10 cellular contexts compared by ENCODE assay signal in the genomic region with DNA sequence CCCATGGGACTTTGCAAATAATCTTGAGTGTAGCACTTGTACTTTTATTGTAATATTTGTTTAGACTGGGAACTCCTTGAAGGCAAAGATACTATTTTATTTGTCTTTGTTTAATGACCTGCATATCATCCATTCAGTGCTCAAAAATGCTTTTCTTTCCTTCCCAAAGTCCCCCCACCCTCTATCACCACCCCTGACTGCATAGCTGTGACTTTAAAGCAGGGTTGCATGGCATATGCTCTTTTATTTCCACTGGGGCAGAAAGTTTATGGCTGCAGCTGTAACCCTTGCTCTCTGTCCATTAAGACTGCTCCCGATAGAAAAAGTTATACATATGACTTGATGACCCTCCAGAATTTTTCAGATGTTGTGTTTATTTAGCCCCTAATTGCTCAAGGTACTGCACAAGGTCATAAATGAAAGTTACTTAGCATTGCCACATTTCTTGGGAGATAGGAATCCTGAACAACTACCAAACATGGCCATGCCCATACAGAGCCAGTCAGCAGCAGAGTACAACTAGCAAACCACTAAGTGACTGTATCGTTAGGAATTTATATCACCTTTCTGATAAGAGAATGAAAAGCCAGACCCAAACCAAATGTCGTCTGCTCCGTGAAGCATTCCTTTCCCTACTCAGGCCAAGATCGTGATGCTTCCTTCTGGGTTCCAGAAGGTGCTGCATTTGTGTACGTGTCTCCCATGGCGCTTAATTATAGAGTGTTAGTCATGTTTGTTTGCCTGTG.
A peak's percentile ranks its signal among the peaks of the same experiment; 100 is the strongest.
DNase-seq lines count a peak whose midpoint lies in the region; ATAC-seq and TF ChIP-seq lines count a peak whose summit lies in the region.
"Had no signal": no experiment of that assay in that cellular context is flagged by ENCODE, and none has a peak within 500 bp of the region (broad histone marks: within the 10 kb centered on the region; RNA-seq: fewer than 3 reads in every experiment).

No MANE protein-coding gene starts in this region.

- CTCF ChIA-PET in MCF 10A (lab: Yijun Ruan, JAX) = interaction anchor here (0.5 to 3.3 kb wide), 2 partner anchors 19 to 114 kb away, joined by 3 to 21 read pairs; partner anchors contain the start of gene DIP2B

- no peaks in the 10 kb centered on the region for H3K27me3 ChIP-seq in mesenchymal stem cell (ENCODE audit: control insufficient read depth in 1 of 2, insufficient read depth in 1 of 2, low read length in 2 of 2)

- H2AFZ ChIP-seq in mesenchymal stem cell (ENCODE audit: low read depth, low read length) = no peak overlapping the region

- H3K23ac ChIP-seq in mesenchymal stem cell (ENCODE audit: low read length in 2 of 2) = no peak overlapping the region

- H4K91ac ChIP-seq in mesenchymal stem cell (ENCODE audit: low read length) = no peak overlapping the region

- H3K27me3 Mint-ChIP-seq in MCF 10A (ENCODE audit: insufficient read depth, unreplicated experiment) = no peaks in the 10 kb centered on the region
- H3K27me3 Mint-ChIP-seq: activated naive CD8-positive, alpha-beta T cell treated with anti-CD3 and anti-CD28 coated beads for 36 hours had no signal

- H3K9ac ChIP-seq in mesenchymal stem cell (ENCODE audit: low read length) = no peak overlapping the region

- H4K8ac ChIP-seq in mesenchymal stem cell (ENCODE audit: low read length) = no peak overlapping the region

- H3K4me3 Mint-ChIP-seq in MCF 10A (ENCODE audit: unreplicated experiment) = peak overlapping the region; percentile 33
- H3K4me3 Mint-ChIP-seq: activated naive CD8-positive, alpha-beta T cell treated with anti-CD3 and anti-CD28 coated beads for 36 hours had no signal

- peak overlapping the region; percentile 62 for H3K27ac ChIP-seq in mesenchymal stem cell (ENCODE audit: low read length, poor library complexity, severe bottlenecking)

- H3K4me1 Mint-ChIP-seq in MCF 10A (ENCODE audit: insufficient read depth, unreplicated experiment) = peaks cover 54% of the 10 kb centered on the region

- H2BK5ac ChIP-seq in mesenchymal stem cell (ENCODE audit: low read depth, low read length, poor library complexity, severe bottlenecking) = no peak overlapping the region

- POLR2A ChIA-PET in MCF 10A (lab: Yijun Ruan, JAX) = interaction anchor here (0.6 to 7.2 kb wide), 8 partner anchors 22 to 113 kb away, joined by 3 to 77 read pairs (median 4); partner anchors contain the start of gene DIP2B

- 23% methylated on average over 7 of the region's 7 CpGs for WGBS in mesenchymal stem cell

- BruUV-seq in MCF 10A (replicated peaks; lab: Mats Ljungman, UMichigan) = no TSS peak

- H3K36me3 ChIP-seq in mesenchymal stem cell (ENCODE audit: control insufficient read depth in 1 of 2, insufficient read depth in 2 of 2, low read depth in 1 of 2, low read length in 2 of 2) = no peaks in the 10 kb centered on the region

- intact Hi-C loops in MCF 10A (cut with micrococcal nuclease) = no loop called here

- H3K4ac ChIP-seq in mesenchymal stem cell (ENCODE audit: low read depth in 1 of 2, low read length in 2 of 2) = no peak overlapping the region

- no peak overlapping the region for H3K14ac ChIP-seq in mesenchymal stem cell (ENCODE audit: low read length in 2 of 2)

- no peak for ATAC-seq in HG03097 (IDR thresholded peaks at IDR 0.05; ENCODE audit: low FRiP score, unreplicated experiment)

- peak overlapping the region; percentile 14 for H2AK5ac ChIP-seq in mesenchymal stem cell (ENCODE audit: low read length, severe bottlenecking)

- H3K79me1 ChIP-seq in mesenchymal stem cell (replicated peaks; ENCODE audit: low read length, poor library complexity, severe bottlenecking) = peaks cover 12% of the 10 kb centered on the region

- H3K27ac Mint-ChIP-seq in MCF 10A (ENCODE audit: low read depth, unreplicated experiment) = peak overlapping the region; percentile 61
- H3K27ac Mint-ChIP-seq: activated naive CD8-positive, alpha-beta T cell treated with anti-CD3 and anti-CD28 coated beads for 36 hours had no signal

- H3K4me1 ChIP-seq in mesenchymal stem cell (ENCODE audit: control insufficient read depth, insufficient read depth, low read depth, low read length) = peaks cover 14% of the 10 kb centered on the region

- DNase-seq in DMS79 (lab: John Stamatoyannopoulos, UW) (peak; percentile 19), HT1080 (ENCODE audit: low read depth) (peak; percentile 73), MCF 10A (ENCODE audit: unreplicated experiment) (no peak), mesenchymal stem cell (peak; percentile 72), GOT3 (lab: John Stamatoyannopoulos, UW) (no peak), T1000 (lab: John Stamatoyannopoulos, UW) (no peak), NCI-H1930 (lab: John Stamatoyannopoulos, UW) (no peak)
- DNase-seq: activated naive CD8-positive, alpha-beta T cell treated with anti-CD3 and anti-CD28 coated beads for 36 hours; NK-92 treated with Interleukin-12 subunit alpha and Interleukin-12 subunit beta, amount 100 ng/mL, for 24 hours had no signal

- no peak overlapping the region for H2BK15ac ChIP-seq in mesenchymal stem cell (ENCODE audit: low read depth, poor library complexity, severe bottlenecking)

- H3K4me2 ChIP-seq in mesenchymal stem cell (ENCODE audit: low read length, poor library complexity, severe bottlenecking) = peak overlapping the region; percentile 46

- H3K9me3 ChIP-seq in mesenchymal stem cell (ENCODE audit: control insufficient read depth, low read length) = no peaks in the 10 kb centered on the region

- no peak for TF ChIP-seq CTCF in MCF 10A (IDR thresholded peaks at IDR 0.05; ENCODE audit: unreplicated experiment)

- no peaks in the 10 kb centered on the region for H3K36me3 Mint-ChIP-seq in MCF 10A (ENCODE audit: insufficient read depth, unreplicated experiment)

- H3K18ac ChIP-seq in mesenchymal stem cell (ENCODE audit: low read depth in 1 of 2, low read length in 2 of 2) = peak overlapping the region in 1 of 2 experiments; percentile 57

- no peaks in the 10 kb centered on the region for H3K9me3 Mint-ChIP-seq in MCF 10A (ENCODE audit: unreplicated experiment)
- H3K9me3 Mint-ChIP-seq: activated naive CD8-positive, alpha-beta T cell treated with anti-CD3 and anti-CD28 coated beads for 36 hours had no signal

- H2BK12ac ChIP-seq in mesenchymal stem cell (ENCODE audit: low read length in 2 of 2) = no peak overlapping the region

- H2BK120ac ChIP-seq in mesenchymal stem cell (ENCODE audit: low read depth, low read length) = no peak overlapping the region

- no peak overlapping the region for H3K4me3 ChIP-seq in mesenchymal stem cell (ENCODE audit: insufficient read depth in 1 of 2, low read depth in 1 of 2, low read length in 2 of 2)

Comparison
In these comparisons a context has a peak if more than half of its experiments do, and no peak if none do; other contexts are left out.
1. DNase-seq: peak in DMS79 (single experiment), HT1080 (single experiment) and mesenchymal stem cell (single experiment); none in MCF 10A (single experiment), GOT3 (single experiment), T1000 (single experiment) and NCI-H1930 (0 of 2).